Comparison of ENCODE assay signal across 32 cellular contexts in genomic region chr12:11951209-11951608, GRCh38.
"Had no signal": no experiment of that assay in that cellular context is flagged by ENCODE, and none has a peak within 500 bp of the region (broad histone marks: within the 10 kb centered on the region; RNA-seq: fewer than 3 reads in every experiment).

No MANE protein-coding gene starts in this region.

- H3K36me3 ChIP-seq: neural progenitor cell, ovary, right lobe of liver, sigmoid colon, spleen, suprapubic skin, tibial artery, transverse colon, upper lobe of right lung, vagina had no signal

- H3K9me3 ChIP-seq: ovary, psoas muscle, right lobe of liver, sigmoid colon, spleen, suprapubic skin, testis, tibial artery, transverse colon, upper lobe of right lung, vagina had no signal

- H3K27me3 ChIP-seq: neural progenitor cell, ovary, right lobe of liver, sigmoid colon, spleen, suprapubic skin, testis, tibial artery, transverse colon, upper lobe of right lung, vagina had no signal

- H3K79me2 ChIP-seq: parathyroid adenoma had no signal

- H3K4me2 ChIP-seq: neural progenitor cell, smooth muscle cell had no signal

- H3K4me3 Mint-ChIP-seq: naive thymus-derived CD4-positive, alpha-beta T cell; natural killer cell; nephron; neural progenitor cell; stimulated activated memory B cell treated with anti-CD40 and anti-IgM and Interleukin-4, amounts not matched to agents 10 μg/mL and 1 μg/mL and 100 μg/mL, for 72 hours; stimulated activated naive CD8-positive, alpha-beta T cell treated with anti-CD3 and anti-CD28 coated beads, Interleukin-15, amount 100 ng/mL, for 72 hours had no signal

- H3K36me3 Mint-ChIP-seq: natural killer cell; neural progenitor cell; stimulated activated memory B cell treated with anti-CD40 and anti-IgM and Interleukin-4, amounts not matched to agents 10 μg/mL and 1 μg/mL and 100 μg/mL, for 72 hours had no signal

- H3K4me1 Mint-ChIP-seq: stimulated activated memory B cell treated with anti-CD40 and anti-IgM and Interleukin-4, amounts not matched to agents 10 μg/mL and 1 μg/mL and 100 μg/mL, for 72 hours had no signal

- H3K27ac Mint-ChIP-seq: naive thymus-derived CD4-positive, alpha-beta T cell; natural killer cell; nephron; progenitor cell of endocrine pancreas; stimulated activated memory B cell treated with anti-CD40 and anti-IgM and Interleukin-4, amounts not matched to agents 10 μg/mL and 1 μg/mL and 100 μg/mL, for 72 hours; stimulated activated naive CD8-positive, alpha-beta T cell treated with anti-CD3 and anti-CD28 coated beads, Interleukin-15, amount 100 ng/mL, for 72 hours had no signal

- H3K27ac ChIP-seq: neural progenitor cell, ovary, parathyroid adenoma, psoas muscle, right lobe of liver, sigmoid colon, skin epidermis, spleen, suprapubic skin, testis, tibial artery, transverse colon, upper lobe of right lung, vagina had no signal

- DNase-seq: naive thymus-derived CD4-positive, alpha-beta T cell; natural killer cell; occipital lobe; ovary; posterior cingulate gyrus; psoas muscle; right cardiac atrium; right lobe of liver; sigmoid colon; spleen; stimulated activated CD4-positive, alpha-beta T cell treated with anti-CD3 and anti-CD28 coated beads, Interleukin-12 subunit alpha, Interleukin-12 subunit beta, amount 100 ng/mL, for 4 hours; stimulated activated CD4-positive, alpha-beta T cell treated with anti-CD3 and anti-CD28 coated beads, Interleukin-1b, Interleukin-23, amount 100 ng/mL, for 48 hours; stimulated activated CD4-positive, alpha-beta T cell treated with anti-CD3 and anti-CD28 coated beads, Interleukin-4, amount 100 ng/mL, for 1 hour; stimulated activated CD4-positive, alpha-beta T cell treated with anti-CD3 and anti-CD28 coated beads, Interleukin-4, amount 100 ng/mL, for 4 hours; stimulated activated CD8-positive, alpha-beta memory T cell treated with anti-CD3 and anti-CD28 coated beads, Interleukin-4, amount 100 ng/mL, for 48 hours; stimulated activated naive CD4-positive, alpha-beta T cell; stimulated activated naive CD8-positive, alpha-beta T cell treated with anti-CD3 and anti-CD28 coated beads, Interleukin-15, amount 100 ng/mL, for 72 hours; stimulated activated naive CD8-positive, alpha-beta T cell treated with anti-CD3 and anti-CD28 coated beads, Interleukin-15, Interleukin-2, amounts not matched to agents 100 U/mL and 50 U/mL, for 24 hours; substantia nigra; testis; tibial artery; transverse colon; upper lobe of right lung had no signal

- H3K4me1 ChIP-seq: neural progenitor cell, right lobe of liver, sigmoid colon, tibial artery, upper lobe of right lung had no signal

- H3K27me3 Mint-ChIP-seq: naive thymus-derived CD4-positive, alpha-beta T cell had no signal

- H2AFZ ChIP-seq: neural progenitor cell, parathyroid adenoma had no signal

- H3K9ac ChIP-seq: neural progenitor cell, parathyroid adenoma had no signal

- H3K9me3 Mint-ChIP-seq: natural killer cell; nephron; stimulated activated memory B cell treated with anti-CD40 and anti-IgM and Interleukin-4, amounts not matched to agents 10 μg/mL and 1 μg/mL and 100 μg/mL, for 72 hours; stimulated activated naive CD8-positive, alpha-beta T cell treated with anti-CD3 and anti-CD28 coated beads, Interleukin-15, amount 100 ng/mL, for 72 hours had no signal

- H3K4me3 ChIP-seq: neural progenitor cell, ovary, psoas muscle, right lobe of liver, sigmoid colon, skin epidermis, smooth muscle cell, spleen, suprapubic skin, testis, tibial artery, transverse colon, upper lobe of right lung, vagina had no signal
